11 cellular contexts compared by ENCODE assay signal in the genomic region with DNA sequence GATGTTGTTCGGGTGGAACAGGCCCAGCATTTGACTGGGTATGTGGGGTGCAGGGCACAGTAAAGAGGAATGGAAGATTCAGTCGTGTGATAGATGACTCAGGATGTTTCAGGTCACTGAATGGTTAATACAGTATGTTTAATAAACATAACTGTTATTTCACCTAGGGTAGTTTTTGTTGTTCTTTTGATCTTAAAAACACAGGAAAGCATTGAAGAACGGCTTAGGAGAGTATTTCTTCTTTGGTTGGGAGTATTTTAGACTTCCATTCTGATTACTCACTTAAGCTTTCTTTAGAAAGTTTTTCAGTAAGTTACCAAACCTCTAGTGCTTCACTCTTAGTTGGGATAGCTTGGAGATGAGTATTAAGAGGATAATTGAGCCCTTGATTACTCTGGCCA.
DNase-seq lines count a peak whose midpoint lies in the region; ATAC-seq, FAIRE-seq and TF ChIP-seq lines count a peak whose summit lies in the region.
"Had no signal": no experiment of that assay in that cellular context is flagged by ENCODE, and none has a peak within 500 bp of the region (broad histone marks: within the 10 kb centered on the region; RNA-seq: fewer than 3 reads in every experiment).

No MANE protein-coding gene starts in this region.

- TF ChIP-seq CTCF in retinal pigment epithelial cell (conservative IDR thresholded peaks at IDR 0.05; ENCODE audit: low read depth, low read length) = no peak

- DNase-seq in ELR (ENCODE audit: low read depth) = peak; percentile 59
- DNase-seq in RCC 7860 (ENCODE audit: low spot score) = no peak
- peak; percentile 3 to 45 for DNase-seq in erythroblast (lab: John Stamatoyannopoulos, UW)
- peak; percentile 4 for DNase-seq in retinal pigment epithelial cell (ENCODE audit: low read depth)
- no peak for DNase-seq in HTR-8/SVneo (ENCODE audit: insufficient read length, low spot score)
- DNase-seq in left ventricle myocardium superior = no peak
- DNase-seq: anterior cingulate cortex, midbrain, testis had no signal

- intact Hi-C loops in left ventricle myocardium superior (cut with micrococcal nuclease) = no loop called here

- FAIRE-seq in RCC 7860 (lab: Jason Lieb, UNC) (peak; percentile 29), HTR-8/SVneo (lab: Jason Lieb, UNC) (no peak)

- no peak for TF ChIP-seq POLR2A in erythroblast (IDR thresholded peaks at IDR 0.05; ENCODE audit: low read length)

- no peak overlapping the region for H3K4me3 ChIP-seq in retinal pigment epithelial cell (ENCODE audit: low read length)
- H3K4me3 ChIP-seq: right atrium auricular region, testis had no signal

- ATAC-seq in GM21717 (IDR thresholded peaks at IDR 0.05; ENCODE audit: unreplicated experiment) = no peak
- ATAC-seq in left ventricle myocardium superior = no peak

Comparison
In these comparisons a context has a peak if more than half of its experiments do, and no peak if none do; other contexts are left out.
1. DNase-seq: peak in ELR (single experiment), erythroblast (2 of 2) and retinal pigment epithelial cell (single experiment); none in RCC 7860 (single experiment), HTR-8/SVneo (single experiment) and left ventricle myocardium superior (single experiment).